ENCODE assay signal across 8 cellular contexts in the genomic region with DNA sequence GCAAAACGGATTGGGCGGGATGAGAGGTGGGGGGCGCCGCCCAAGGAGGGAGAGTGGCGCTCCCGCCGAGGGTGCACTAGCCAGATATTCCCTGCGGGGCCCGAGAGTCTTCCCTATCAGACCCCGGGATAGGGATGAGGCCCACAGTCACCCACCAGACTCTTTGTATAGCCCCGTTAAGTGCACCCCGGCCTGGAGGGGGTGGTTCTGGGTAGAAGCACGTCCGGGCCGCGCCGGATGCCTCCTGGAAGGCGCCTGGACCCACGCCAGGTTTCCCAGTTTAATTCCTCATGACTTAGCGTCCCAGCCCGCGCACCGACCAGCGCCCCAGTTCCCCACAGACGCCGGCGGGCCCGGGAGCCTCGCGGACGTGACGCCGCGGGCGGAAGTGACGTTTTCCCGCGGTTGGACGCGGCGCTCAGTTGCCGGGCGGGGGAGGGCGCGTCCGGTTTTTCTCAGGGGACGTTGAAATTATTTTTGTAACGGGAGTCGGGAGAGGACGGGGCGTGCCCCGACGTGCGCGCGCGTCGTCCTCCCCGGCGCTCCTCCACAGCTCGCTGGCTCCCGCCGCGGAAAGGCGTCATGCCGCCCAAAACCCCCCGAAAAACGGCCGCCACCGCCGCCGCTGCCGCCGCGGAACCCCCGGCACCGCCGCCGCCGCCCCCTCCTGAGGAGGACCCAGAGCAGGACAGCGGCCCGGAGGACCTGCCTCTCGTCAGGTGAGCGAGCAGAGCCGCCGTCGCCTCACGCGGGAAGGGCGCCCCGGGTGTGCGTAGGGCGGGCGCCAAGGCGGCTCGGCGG. TPM values are rescaled to one million over a fixed set of nuclear protein-coding genes. Genes with fewer than 3 reads are reported as not detected.
A peak's percentile ranks its signal among the peaks of the same experiment; 100 is the strongest.
DNase-seq lines count a peak whose midpoint lies in the region; ATAC-seq and TF ChIP-seq lines count a peak whose summit lies in the region.

TSS of gene RB1 (plus strand) at position 421 of the 801 bp plus-strand sequence. CDS start at position 583, 162 bp downstream.

- intact Hi-C loops in Panc1 (cut with micrococcal nuclease; ENCODE audit: unreplicated experiment): no loop called here

- CTCF ChIA-PET in Panc1 (lab: Charles Lee): interaction anchor here (0.6 kb wide), 1 partner anchor 209 kb away, joined by 13 read pairs; no protein-coding TSS in a partner anchor

- H3K4me3 ChIP-seq in Panc1 (ENCODE audit: low read depth in 2 of 2, low read length in 2 of 2): peak within 1 kb of the TSS; percentile 76 to 79
- H3K4me3 ChIP-seq in muscle layer of colon (ENCODE audit: low read depth in 1 of 2, low read length in 2 of 2): peak within 1 kb of the TSS; percentile 91 to 93

- peak within 1 kb of the TSS; percentile 98 for H3K9ac ChIP-seq in muscle layer of colon (ENCODE audit: low read length)

- H3K27me3 ChIP-seq in Panc1 (ENCODE audit: control insufficient read depth, insufficient read depth, low read length) (no peaks in the 10 kb centered on the region), muscle layer of colon (ENCODE audit: control insufficient read depth in 1 of 2, insufficient read depth in 2 of 2, low read length in 2 of 2) (no peaks in the 10 kb centered on the region)

- peaks cover 2 to 7% (median 3%) of the 10 kb centered on the region in 3 donors for H3K9me3 Mint-ChIP-seq in IgD-negative memory B cell

- H3K27ac ChIP-seq in Panc1 (ENCODE audit: low read length): peak within 1 kb of the TSS; percentile 92
- H3K27ac ChIP-seq in muscle layer of colon (ENCODE audit: low read depth, low read length): peak within 1 kb of the TSS; percentile 98

- peak within 1 kb of the TSS; percentile 99 to 100 (median 100) for H3K27ac Mint-ChIP-seq in IgD-negative memory B cell

- H3K36me3 ChIP-seq in Panc1 (ENCODE audit: control insufficient read depth, insufficient read depth, low read length) (peaks cover 2% of the 10 kb centered on the region), muscle layer of colon (ENCODE audit: insufficient read depth, low read length) (no peaks in the 10 kb centered on the region)

- H3K27me3 Mint-ChIP-seq in IgD-negative memory B cell: no peaks in the 10 kb centered on the region

- H3K4me1 Mint-ChIP-seq in IgD-negative memory B cell: peaks cover 18 to 22% (median 20%) of the 10 kb centered on the region in 3 donors

- ATAC-seq in GM21576 (IDR thresholded peaks at IDR 0.05; ENCODE audit: unreplicated experiment): peak; percentile 64
- ATAC-seq in Panc1: peak; percentile 97
- peak; percentile 94 for ATAC-seq in esophagus mucosa

- TF ChIP-seq CTCF in Panc1 (IDR thresholded peaks at IDR 0.05): no peak

- POLR2A ChIA-PET in Panc1 (lab: Charles Lee): interaction anchor here (0.7 kb wide), 1 partner anchor 446 kb away, joined by 9 read pairs; no protein-coding TSS in a partner anchor

- peaks cover 3% of the 10 kb centered on the region for H3K4me1 ChIP-seq in Panc1 (ENCODE audit: control insufficient read depth, insufficient read depth, low read length)
- H3K4me1 ChIP-seq in muscle layer of colon (ENCODE audit: insufficient read depth, low read length): peaks cover 22% of the 10 kb centered on the region

- peaks cover 11% of the 10 kb centered on the region for H3K36me3 Mint-ChIP-seq in IgD-negative memory B cell

- peak; percentile 78 for DNase-seq in DMS153 (lab: John Stamatoyannopoulos, UW)
- DNase-seq in Panc1 (ENCODE audit: low read depth, low spot score): no peak
- peak; percentile 91 to 94 for DNase-seq in activated T-cell treated with anti-CD3 and anti-CD28 coated beads, Interleukin-2, amount 50 U/mL, for 48 hours
- peak; percentile 78 to 83 for DNase-seq in stimulated activated CD8-positive, alpha-beta memory T cell treated with anti-CD3 and anti-CD28 coated beads, Interleukin-7, amount 100 ng/mL, for 1 hour (ENCODE audit: low read depth in 2 of 2)

- peak within 1 kb of the TSS; percentile 95 to 100 (median 98) for H3K4me3 Mint-ChIP-seq in IgD-negative memory B cell

- TSS peak; percentile 97 for BruUV-seq in Panc1 (replicated peaks; lab: Mats Ljungman, UMichigan)

- H3K9me3 ChIP-seq in Panc1 (ENCODE audit: control insufficient read depth, insufficient read depth, low read depth, low read length) (no peaks in the 10 kb centered on the region), muscle layer of colon (ENCODE audit: low read length) (no peaks in the 10 kb centered on the region)

- in situ Hi-C loops in Panc1 (cut with HindIII; ENCODE audit: low pct_unique_long_range_greater_than_20kb, low sequenced_read_pairs): no loop called here

RNA-seq across cellular contexts. Expression of gene RB1, which starts in this region (rescaled TPM):
- 43.7 TPM for polyA plus RNA-seq in IgD-negative memory B cell
- total RNA-seq in Panc1 (2021; ENCODE audit: unreplicated experiment) (36.0 TPM), esophagus mucosa (36.1 TPM)
- polyA plus RNA-seq in Panc1 (2012; ENCODE audit: insufficient read length): 13.1 TPM
